In genomic region chr1:94955767-94956632, GRCh38 we compare ENCODE assay signal across 16 cellular contexts. TPM values are rescaled to one million over a fixed set of nuclear protein-coding genes. Genes with fewer than 3 reads are reported as not detected.
DNase-seq lines count a peak whose midpoint lies in the region; ATAC-seq, FAIRE-seq and TF ChIP-seq lines count a peak whose summit lies in the region.
"Had no signal": no experiment of that assay in that cellular context is flagged by ENCODE, and none has a peak within 500 bp of the region (broad histone marks: within the 10 kb centered on the region; RNA-seq: fewer than 3 reads in every experiment).

No MANE protein-coding gene starts in this region.

- TF ChIP-seq EP300 in HepG2 (IDR thresholded peaks at IDR 0.05; ENCODE audit: low read depth in 2 of 2, low read length in 2 of 2) (no peak), HepG2 (CRISPR knock-in tag; IDR thresholded peaks at IDR 0.05; ENCODE audit: borderline replicate concordance) (no peak)

- TF ChIP-seq CTCF in epithelial cell of esophagus (IDR thresholded peaks at IDR 0.05; ENCODE audit: insufficient read depth, low read depth, low read length, missing control alignments) = no peak
- no peak for TF ChIP-seq CTCF in HepG2 (CRISPR knock-in tag; IDR thresholded peaks at IDR 0.05)
- no peak for TF ChIP-seq CTCF in spleen (IDR thresholded peaks at IDR 0.05 in 8 of 11, conservative IDR thresholded peaks at IDR 0.05 in 3 of 11)
- TF ChIP-seq CTCF in A673 (conservative IDR thresholded peaks at IDR 0.05; ENCODE audit: low read depth, low read length) = no peak

- no peaks in the 10 kb centered on the region for H3K36me3 ChIP-seq in HepG2 (replicated peaks in 1 of 2; ENCODE audit: control insufficient read depth in 1 of 2, insufficient read depth in 2 of 2, low read length in 2 of 2)
- H3K36me3 ChIP-seq in spleen = no peaks in the 10 kb centered on the region
- H3K36me3 ChIP-seq in A673 (ENCODE audit: insufficient read depth, low read length, poor library complexity, severe bottlenecking) = no peaks in the 10 kb centered on the region
- H3K36me3 ChIP-seq: neutrophil had no signal

- H3K4me1 ChIP-seq in HepG2 (ENCODE audit: insufficient read depth, low read length) (peaks cover 81% of the 10 kb centered on the region), spleen (peaks cover 0 to 11% (median 2%) of the 10 kb centered on the region in 6 donors), A673 (ENCODE audit: insufficient read depth, low read length, poor library complexity, severe bottlenecking) (no peaks in the 10 kb centered on the region)

- H4K20me1 ChIP-seq in HepG2 (ENCODE audit: insufficient read depth, low read length) = no peaks in the 10 kb centered on the region

- H3K27ac ChIP-seq in HepG2 (ENCODE audit: extremely low read length, insufficient read depth, low read length) = peak overlapping the region; percentile 70
- H3K27ac ChIP-seq in spleen = peak overlapping the region in 6 of 8 donors; percentile 6 to 68 (median 48)
- H3K27ac ChIP-seq in A673 (ENCODE audit: low read depth, low read length, poor library complexity, severe bottlenecking) = no peak overlapping the region
- H3K27ac ChIP-seq: neutrophil had no signal

- no peak overlapping the region for H3K4me3 ChIP-seq in epithelial cell of esophagus (ENCODE audit: low read length)
- no peak overlapping the region for H3K4me3 ChIP-seq in HepG2 (replicated peaks in 1 of 3; ENCODE audit: insufficient read depth in 1 of 3, low read depth in 2 of 3, low read length in 3 of 3)
- H3K4me3 ChIP-seq in spleen = no peak overlapping the region
- H3K4me3 ChIP-seq in A673 (ENCODE audit: low read depth, low read length, poor library complexity, severe bottlenecking) = no peak overlapping the region

- no TSS peak for BruUV-seq in HepG2 (replicated peaks; lab: Mats Ljungman, UMichigan)
- no TSS peak for BruUV-seq in A673 (replicated peaks; lab: Mats Ljungman, UMichigan)

- H3K27me3 ChIP-seq in HepG2 (ENCODE audit: control insufficient read depth in 1 of 2, insufficient read depth in 2 of 2, low read length in 2 of 2) (no peaks in the 10 kb centered on the region), spleen (replicated peaks in 1 of 7) (no peaks in the 10 kb centered on the region), A673 (replicated peaks; ENCODE audit: insufficient read depth, low read depth, low read length, poor library complexity) (no peaks in the 10 kb centered on the region)
- H3K27me3 ChIP-seq: neutrophil had no signal

- H2AFZ ChIP-seq in HepG2 (ENCODE audit: low read length) = no peak overlapping the region

- POLR2A ChIA-PET in HepG2 (lab: Yijun Ruan, JAX) (interaction anchor here (0.9 kb wide), 1 partner anchor 28 kb away, joined by 3 read pairs; no protein-coding TSS in a partner anchor), A673 (lab: Charles Lee; ENCODE audit: low non-redundant PET) (no interaction called here)

- TF ChIP-seq POLR2A in HepG2 (IDR thresholded peaks at IDR 0.05; ENCODE audit: insufficient read depth in 1 of 2, low read depth in 2 of 2, low read length in 2 of 2) (no peak), spleen (IDR thresholded peaks at IDR 0.05) (no peak)

- peak; percentile 85 for FAIRE-seq in HepG2 (lab: Jason Lieb, UNC)
- FAIRE-seq: islet of Langerhans had no signal

- DNase-seq in NCI-H524 (lab: John Stamatoyannopoulos, UW) = peak; percentile 50 to 86
- peak; percentile 48 for DNase-seq in epithelial cell of esophagus (ENCODE audit: low read depth)
- DNase-seq in HepG2 (ENCODE audit: low spot score) = peak; percentile 59
- DNase-seq in spleen = no peak
- DNase-seq in stimulated activated CD4-positive, alpha-beta T cell treated with anti-CD3 and anti-CD28 coated beads, Interleukin-15, amount 100 ng/mL, for 24 hours = no peak
- DNase-seq in A673 (ENCODE audit: low spot score) = no peak
- DNase-seq: activated T-cell treated with anti-CD3 and anti-CD28 coated beads, Interleukin-2, amount 50 U/mL, for 1 hour; CD8-positive, alpha-beta memory T cell; erythroblast; stimulated activated CD4-positive, alpha-beta T cell treated with anti-CD3 and anti-CD28 coated beads, Interleukin-2, amount 100 ng/mL, for 48 hours; stimulated activated naive CD8-positive, alpha-beta T cell treated with anti-CD3 and anti-CD28 coated beads, Interleukin-15, amount 100 ng/mL, for 72 hours had no signal

- CTCF ChIA-PET in HepG2 (lab: Yijun Ruan, JAX; ENCODE audit: low intra/inter-chr PET ratio, low total read pairs) (no interaction called here), A673 (lab: Charles Lee) (no interaction called here)

- in situ Hi-C loops in HepG2 (cut with HindIII; ENCODE audit: extremely low pct_ligation_motif_present, low pct_unique_long_range_greater_than_20kb) = no loop called here

- TF ChIP-seq RAD21 in HepG2 (CRISPR knock-in tag; IDR thresholded peaks at IDR 0.05) = no peak

- peak; percentile 72 for ATAC-seq in HepG2
- ATAC-seq in GM19324 (IDR thresholded peaks at IDR 0.05; ENCODE audit: low FRiP score, unreplicated experiment) = no peak
- no peak for ATAC-seq in GM19035 (IDR thresholded peaks at IDR 0.05; ENCODE audit: unreplicated experiment)
- ATAC-seq: SK-N-SH treated with all-trans-retinoic acid at 6 μM for 48 hours; stimulated activated naive CD8-positive, alpha-beta T cell treated with anti-CD3 and anti-CD28 coated beads, Interleukin-15, amount 100 ng/mL, for 72 hours had no signal

- 41% methylated on average over 6 of the region's 6 CpGs for WGBS in HepG2 (ENCODE audit: low lambda C conversion rate)
- 57 to 79% (median 71%) methylated on average over 6 of the region's 6 CpGs for WGBS in spleen, 5 donors

- H3K9me3 ChIP-seq in HepG2 (ENCODE audit: low read length) (no peaks in the 10 kb centered on the region), spleen (no peaks in the 10 kb centered on the region), A673 (ENCODE audit: low read depth, low read length, poor library complexity, severe bottlenecking) (no peaks in the 10 kb centered on the region)
- H3K9me3 ChIP-seq: neutrophil had no signal

- H3K4me2 ChIP-seq in HepG2 (ENCODE audit: low read depth, low read length) = peak overlapping the region; percentile 45

- H3K9ac ChIP-seq in HepG2 (ENCODE audit: insufficient read depth, low read depth, low read length) = no peak overlapping the region

- intact Hi-C loops in HepG2 (cut with micrococcal nuclease; ENCODE audit: unreplicated experiment) = no loop called here
- intact Hi-C loops in spleen (cut with DNase I; ENCODE audit: low total_unique reads) = no loop called here
- intact Hi-C loops in A673 (cut with micrococcal nuclease; ENCODE audit: unreplicated experiment) = no loop called here

- no peaks in the 10 kb centered on the region for H3K79me2 ChIP-seq in HepG2 (ENCODE audit: insufficient read depth, low read length)

TF ChIP-seq in HepG2, 621 proteins besides CTCF, POLR2A, EP300 and RAD21 (continues in another document):
- TF ChIP-seq ZNF788 (CRISPR knock-in tag; IDR thresholded peaks at IDR 0.05; ENCODE audit: borderline replicate concordance) (no peak), NFE2 (CRISPR knock-in tag; IDR thresholded peaks at IDR 0.05) (no peak), ZNF343 (CRISPR knock-in tag; IDR thresholded peaks at IDR 0.05) (no peak), ATF5 (CRISPR knock-in tag; IDR thresholded peaks at IDR 0.05; ENCODE audit: low read depth) (no peak), ZBTB1 (CRISPR knock-in tag; IDR thresholded peaks at IDR 0.05; ENCODE audit: borderline replicate concordance) (no peak)

RNA-seq across cellular contexts. Expression of gene CNN3, which starts 29.1 kb away (rescaled TPM):
- total RNA-seq in HepG2 (2016; rRNA removed; fragmentation: Illumina TruSeq; extraction: Trizol) (223 and 290 TPM in 2 replicates), spleen (100 to 1,000 TPM in 6 of 7 donors, 10 to 100 TPM in 1; 83.8 to 124 (median 111) TPM), A673 (2021) (233 and 260 TPM in 2 replicates)
- total RNA-seq in HepG2 (2016; cell fraction: cytosol; rRNA removed; fragmentation: Illumina TruSeq; extraction: Trizol; ENCODE audit: low read depth) = 57.3 and 60.4 TPM in 2 replicates
- 203 and 275 TPM in 2 replicates for total RNA-seq in HepG2 (2016; cell fraction: insoluble cytoplasmic fraction; rRNA removed; fragmentation: Illumina TruSeq; extraction: Trizol)
- total RNA-seq in HepG2 (2016; cell fraction: membrane; rRNA removed; fragmentation: Illumina TruSeq; extraction: Trizol) = 122 and 123 TPM in 2 replicates
- 101 and 120 TPM in 2 replicates for total RNA-seq in HepG2 (2016; cell fraction: nucleus; rRNA removed; fragmentation: Illumina TruSeq; extraction: Trizol)
- polyA plus RNA-seq in HepG2 (2011; rRNA removed) (97.4 and 113 TPM in 2 replicates), spleen (10 to 100 TPM; 27.4 to 94.1 (median 54.8) TPM)
- 59.4 and 80.2 TPM in 2 replicates for polyA plus RNA-seq in HepG2 (2011; cell fraction: cytosol; rRNA removed)
- 44.3 and 48.4 TPM in 2 replicates for polyA plus RNA-seq in HepG2 (2011; cell fraction: nucleus; rRNA removed)
- polyA plus RNA-seq in HepG2 (2012) = 105 and 127 TPM in 2 replicates
- 34.4 and 42.1 TPM in 2 replicates for polyA plus RNA-seq in HepG2 (2016; cell fraction: cytosol; fragmentation: Illumina TruSeq; extraction: Trizol; ENCODE audit: low read depth)
- 302 and 322 TPM in 2 replicates for polyA plus RNA-seq in HepG2 (2016; cell fraction: insoluble cytoplasmic fraction; fragmentation: Illumina TruSeq; extraction: Trizol; ENCODE audit: low read depth)
- polyA plus RNA-seq in HepG2 (2016; cell fraction: membrane; fragmentation: Illumina TruSeq; extraction: Trizol; ENCODE audit: low read depth) = 71.0 and 76.9 TPM in 2 replicates
- 152 and 159 TPM in 2 replicates for polyA plus RNA-seq in HepG2 (2016; cell fraction: nucleus; fragmentation: Illumina TruSeq; extraction: Trizol; ENCODE audit: insufficient read depth, low read depth)
- polyA minus RNA-seq in HepG2 (2011; rRNA and poly(A)+ RNA removed; ENCODE audit: low replicate concordance) = 63.8 TPM in 1 of 2 replicates, not detected in the other
- 86.9 and 93.5 TPM in 2 replicates for polyA minus RNA-seq in HepG2 (2011; cell fraction: cytosol; rRNA and poly(A)+ RNA removed)
- 71.3 and 77.3 TPM in 2 replicates for polyA minus RNA-seq in HepG2 (2011; cell fraction: nucleus; rRNA and poly(A)+ RNA removed)

Comparison
In these comparisons a context has a peak if more than half of its experiments do, and no peak if none do; other contexts are left out.
1. DNase-seq: peak in NCI-H524 (2 of 2), epithelial cell of esophagus (single experiment) and HepG2 (single experiment); none in spleen (single experiment), stimulated activated CD4-positive, alpha-beta T cell treated with anti-CD3 and anti-CD28 coated beads, Interleukin-15, amount 100 ng/mL, for 24 hours (single experiment) and A673 (single experiment).